ENCODE assay signal across 19 cellular contexts in the genomic region with DNA sequence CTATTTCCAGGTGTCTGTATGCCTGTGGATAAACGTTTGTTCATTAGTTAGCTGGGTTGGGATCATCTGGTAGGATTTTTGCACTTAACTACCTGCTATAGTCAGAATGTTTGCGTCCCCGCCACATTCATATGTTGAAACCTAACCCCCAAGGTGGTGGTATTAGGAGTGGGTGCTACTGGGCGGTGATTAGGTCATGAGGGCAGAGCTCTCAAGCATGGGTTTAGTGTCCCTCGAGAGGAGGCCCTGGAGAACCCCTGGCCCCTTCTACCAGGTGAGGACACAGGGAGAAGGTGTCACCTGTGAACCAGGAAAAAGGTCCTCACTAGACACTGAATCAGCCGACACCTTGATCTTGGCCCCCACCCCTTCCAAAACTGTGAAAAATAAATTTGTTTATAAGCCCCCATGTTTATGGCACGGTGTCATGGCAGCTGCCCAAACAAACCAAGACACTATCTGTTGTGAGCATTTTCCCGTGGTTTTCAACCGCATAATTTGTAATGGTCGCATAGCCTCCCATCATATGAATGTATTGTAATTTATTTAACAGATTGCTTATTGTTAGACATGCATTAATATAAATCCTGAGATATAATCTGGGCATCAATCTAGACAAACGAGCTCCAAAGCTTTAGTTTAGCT.
A peak's percentile ranks its signal among the peaks of the same experiment; 100 is the strongest.
DNase-seq lines count a peak whose midpoint lies in the region; ATAC-seq and TF ChIP-seq lines count a peak whose summit lies in the region.
"Had no signal": no experiment of that assay in that cellular context is flagged by ENCODE, and none has a peak within 500 bp of the region (broad histone marks: within the 10 kb centered on the region; RNA-seq: fewer than 3 reads in every experiment).

No MANE protein-coding gene starts in this region.

- no peak overlapping the region; the same call in 1 of the 2 replicates for H2AFZ ChIP-seq in KMS-11 (ENCODE audit: low read depth)
- H2AFZ ChIP-seq: PC-9 had no signal

- H3K27me3 ChIP-seq in KMS-11 (ENCODE audit: insufficient read depth, low read depth) = no peaks in the 10 kb centered on the region
- no peaks in the 10 kb centered on the region for H3K27me3 ChIP-seq in vagina
- H3K27me3 ChIP-seq: MG63 had no signal

- no peaks in the 10 kb centered on the region for H3K36me3 Mint-ChIP-seq in activated T-cell treated with anti-CD3 and anti-CD28 coated beads, Interleukin-2, amount 50 U/mL, for 24 hours (ENCODE audit: low read depth)
- H3K36me3 Mint-ChIP-seq in activated T-cell treated with anti-CD3 and anti-CD28 coated beads, Interleukin-2, amount 50 U/mL, for 4 hours (ENCODE audit: insufficient read depth) = peaks cover 3% of the 10 kb centered on the region
- H3K36me3 Mint-ChIP-seq: CD4-positive, alpha-beta memory T cell had no signal

- H3K36me3 ChIP-seq in KMS-11 (ENCODE audit: insufficient read depth) (no peaks in the 10 kb centered on the region), vagina (no peaks in the 10 kb centered on the region)
- H3K36me3 ChIP-seq: MG63 had no signal

- no peaks in the 10 kb centered on the region for H3K27me3 Mint-ChIP-seq in activated T-cell treated with anti-CD3 and anti-CD28 coated beads, Interleukin-2, amount 50 U/mL, for 24 hours
- H3K27me3 Mint-ChIP-seq in activated T-cell treated with anti-CD3 and anti-CD28 coated beads, Interleukin-2, amount 50 U/mL, for 4 hours (ENCODE audit: low read depth) = peaks cover 1% of the 10 kb centered on the region

- H3K4me3 Mint-ChIP-seq in activated T-cell treated with anti-CD3 and anti-CD28 coated beads, Interleukin-2, amount 50 U/mL, for 24 hours = no peak overlapping the region
- H3K4me3 Mint-ChIP-seq in activated T-cell treated with anti-CD3 and anti-CD28 coated beads, Interleukin-2, amount 50 U/mL, for 4 hours = no peak overlapping the region

- DNase-seq in activated T-cell treated with anti-CD3 and anti-CD28 coated beads, Interleukin-2, amount 50 U/mL, for 24 hours = peak; percentile 26
- no peak for DNase-seq in activated T-cell treated with anti-CD3 and anti-CD28 coated beads, Interleukin-2, amount 50 U/mL, for 4 hours
- DNase-seq in left lobe of liver (ENCODE audit: low spot score) = peak; percentile 16
- peak; percentile 55 to 65 for DNase-seq in vagina (ENCODE audit: extremely low spot score in 2 of 2)
- no peak for DNase-seq in AG20443 (ENCODE audit: low spot score)
- no peak for DNase-seq in AG08395 (ENCODE audit: low spot score)
- no peak for DNase-seq in NCI-H2227 treated with DMSO at 0.1 percent for 48 hours (lab: John Stamatoyannopoulos, UW)
- DNase-seq: DMS79, H7, Karpas-422, MG63, NCI-H1092 treated with DMSO at 0.1 percent for 48 hours, NCI-H1694 treated with DMSO at 0.1 percent for 48 hours, NCI-H446 treated with DMSO at 0.1 percent for 48 hours, NCI-H774, PC-9 had no signal

- H4K20me1 ChIP-seq in KMS-11 (ENCODE audit: insufficient read depth) = no peaks in the 10 kb centered on the region

- TF ChIP-seq POLR2A in vagina (IDR thresholded peaks at IDR 0.05) = no peak

- no peaks in the 10 kb centered on the region for H3K9me3 ChIP-seq in vagina
- H3K9me3 ChIP-seq: A549, MG63 had no signal

- H3K9ac ChIP-seq in KMS-11 = no peak overlapping the region

- H3K9me3 Mint-ChIP-seq in activated T-cell treated with anti-CD3 and anti-CD28 coated beads, Interleukin-2, amount 50 U/mL, for 24 hours = no peaks in the 10 kb centered on the region
- no peaks in the 10 kb centered on the region for H3K9me3 Mint-ChIP-seq in activated T-cell treated with anti-CD3 and anti-CD28 coated beads, Interleukin-2, amount 50 U/mL, for 4 hours
- H3K9me3 Mint-ChIP-seq: CD4-positive, alpha-beta memory T cell had no signal

- H3K4me1 ChIP-seq in KMS-11 (ENCODE audit: low read depth, poor library complexity, severe bottlenecking) = peaks cover 68% of the 10 kb centered on the region
- peaks cover 17% of the 10 kb centered on the region for H3K4me1 ChIP-seq in vagina

- H3K27ac ChIP-seq in KMS-11 = peak overlapping the region; percentile 21; the same call in 1 of the 2 replicates
- no peak overlapping the region for H3K27ac ChIP-seq in vagina
- H3K27ac ChIP-seq: A549, PC-9 had no signal

- H3K4me3 ChIP-seq in KMS-11 (IDR thresholded peaks at IDR 0.05; ENCODE audit: insufficient read depth, low read depth, low read length) = no peak overlapping the region
- no peak overlapping the region for H3K4me3 ChIP-seq in vagina
- H3K4me3 ChIP-seq: A549, MG63, PC-9 had no signal

- intact Hi-C loops in vagina (cut with DNase I) = no loop called here

- H3K27ac Mint-ChIP-seq in activated T-cell treated with anti-CD3 and anti-CD28 coated beads, Interleukin-2, amount 50 U/mL, for 24 hours = no peak overlapping the region

- H3K79me2 ChIP-seq in KMS-11 (ENCODE audit: insufficient read depth, low read depth) = no peaks in the 10 kb centered on the region

- no peak for ATAC-seq in activated T-cell treated with anti-CD3 and anti-CD28 coated beads, Interleukin-2, amount 50 U/mL, for 4 hours
- ATAC-seq in left lobe of liver = no peak
- ATAC-seq: A549 had no signal

- H3K4me2 ChIP-seq in KMS-11 = peak overlapping the region; percentile 43; the same call in 1 of the 2 replicates
- H3K4me2 ChIP-seq: A549, PC-9 had no signal

- H3K4me1 Mint-ChIP-seq in activated T-cell treated with anti-CD3 and anti-CD28 coated beads, Interleukin-2, amount 50 U/mL, for 24 hours (ENCODE audit: low read depth) = peaks cover 17% of the 10 kb centered on the region
- H3K4me1 Mint-ChIP-seq in activated T-cell treated with anti-CD3 and anti-CD28 coated beads, Interleukin-2, amount 50 U/mL, for 4 hours (ENCODE audit: low read depth) = peaks cover 5% of the 10 kb centered on the region

- TF ChIP-seq CTCF in KMS-11 (conservative IDR thresholded peaks at IDR 0.05; ENCODE audit: low read depth, low read length) = no peak
- no peak for TF ChIP-seq CTCF in vagina (IDR thresholded peaks at IDR 0.05)

Comparison
In these comparisons a context has a peak if more than half of its experiments do, and no peak if none do; other contexts are left out.
1. DNase-seq: peak in activated T-cell treated with anti-CD3 and anti-CD28 coated beads, Interleukin-2, amount 50 U/mL, for 24 hours (single experiment), left lobe of liver (single experiment) and vagina (2 of 2); none in activated T-cell treated with anti-CD3 and anti-CD28 coated beads, Interleukin-2, amount 50 U/mL, for 4 hours (single experiment), AG20443 (single experiment), AG08395 (single experiment) and NCI-H2227 treated with DMSO at 0.1 percent for 48 hours (single experiment).